ENCODE assay signal across 8 cellular contexts in the genomic region with DNA sequence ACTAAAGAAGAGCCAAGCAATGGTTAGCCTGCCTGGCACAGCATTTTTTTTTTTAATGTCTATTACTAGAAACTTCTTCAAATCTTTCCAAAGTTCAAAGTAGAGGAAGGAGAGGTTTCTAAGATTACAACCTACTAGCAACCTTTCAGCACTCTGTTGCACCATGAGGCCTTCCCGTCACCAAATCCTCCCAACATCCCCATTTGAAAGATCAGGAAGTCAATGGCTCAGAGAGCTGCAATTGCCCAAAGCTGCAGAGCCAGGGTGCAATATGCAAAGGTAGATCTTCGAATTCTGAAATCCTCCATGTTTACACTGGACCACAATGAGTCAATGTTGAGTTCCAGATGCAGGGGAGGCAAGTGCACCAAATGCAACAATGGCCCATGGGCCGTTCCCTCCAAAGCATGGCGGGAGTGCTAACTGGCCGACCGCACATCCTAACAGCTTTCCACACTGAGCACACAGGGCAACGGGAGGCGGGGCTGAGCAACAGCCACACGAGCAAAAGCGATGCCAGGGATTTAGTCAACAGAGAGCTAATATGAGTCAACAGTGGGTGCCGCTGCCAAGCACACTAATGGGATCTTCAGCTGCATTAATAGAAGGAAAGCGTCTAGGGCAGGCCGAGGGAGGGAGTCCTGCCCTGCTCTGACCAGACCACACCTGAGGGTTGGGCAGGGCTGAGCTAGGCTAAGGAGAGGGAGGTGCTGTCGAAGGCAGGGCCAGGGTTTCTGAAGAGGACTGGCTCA. TPM values are rescaled to one million over a fixed set of nuclear protein-coding genes. Genes with fewer than 3 reads are reported as not detected.
DNase-seq lines count a peak whose midpoint lies in the region; ATAC-seq, FAIRE-seq and TF ChIP-seq lines count a peak whose summit lies in the region.

No MANE protein-coding gene starts in this region.

- H2BK12ac ChIP-seq in H1 (ENCODE audit: low read depth, low read length) = peak overlapping the region; percentile 98

- H3K4me3 ChIP-seq in H1 (ENCODE audit: extremely low read depth in 1 of 4, insufficient read depth in 2 of 4, low read depth in 3 of 4, low read length in 4 of 4) = no peak overlapping the region; a peak in 2 of 8 replicates

- no peak overlapping the region for H3K14ac ChIP-seq in H1 (ENCODE audit: insufficient read length)

- H4K8ac ChIP-seq in H1 (ENCODE audit: extremely low read depth, insufficient read depth, low read length) = 0 out of 2 replicates have a peak overlapping the region, but pooled peaks have one; percentile 22

- no peaks in the 10 kb centered on the region for H3K9me3 Mint-ChIP-seq in stimulated activated naive B cell treated with anti-CD40 and anti-IgM and Interleukin-4, amounts not matched to agents 10 μg/mL and 1 μg/mL and 100 μg/mL, for 72 hours

- FAIRE-seq in H1 (lab: Jason Lieb, UNC) = no peak

- no peak overlapping the region for H3K23ac ChIP-seq in H1 (ENCODE audit: insufficient read length)

- H3K79me1 ChIP-seq in H1 (ENCODE audit: low read depth, low read length) = peaks cover 21% of the 10 kb centered on the region

- no peak for TF ChIP-seq POLR2A in H1 (IDR thresholded peaks at IDR 0.05; ENCODE audit: control extremely low read depth in 1 of 2, low read depth in 2 of 2, low read length in 2 of 2)

- no peak overlapping the region for H2BK120ac ChIP-seq in H1 (replicated peaks; ENCODE audit: low read depth, low read length)

- no peak overlapping the region for H3K4me3 Mint-ChIP-seq in stimulated activated naive B cell treated with anti-CD40 and anti-IgM and Interleukin-4, amounts not matched to agents 10 μg/mL and 1 μg/mL and 100 μg/mL, for 72 hours

- H3K4ac ChIP-seq in H1 (replicated peaks; ENCODE audit: insufficient read length, low read depth, low read length) = no peak overlapping the region

- peaks cover 24 to 42% (median 34%) of the 10 kb centered on the region in 4 experiments for H3K4me1 ChIP-seq in H1 (replicated peaks in 1 of 4; ENCODE audit: control insufficient read depth in 3 of 4, insufficient read depth in 4 of 4, low read length in 3 of 4)

- peak overlapping the region; percentile 15 to 25; a peak in 2 of 4 replicates for H3K4me2 ChIP-seq in H1 (ENCODE audit: insufficient read depth in 1 of 2, low read depth in 2 of 2, low read length in 2 of 2)

- ATAC-seq in omental fat pad (ENCODE audit: low FRiP score) = peak; percentile 89
- no peak for ATAC-seq in HG02981 (IDR thresholded peaks at IDR 0.05; ENCODE audit: unreplicated experiment)
- no peak for ATAC-seq in HG02571 (IDR thresholded peaks at IDR 0.05; ENCODE audit: unreplicated experiment)
- no peak for ATAC-seq in stimulated activated naive B cell treated with anti-CD40 and anti-IgM and Interleukin-4, amounts not matched to agents 10 μg/mL and 1 μg/mL and 100 μg/mL, for 72 hours (replicated peaks)

- peaks cover 12 to 14% of the 10 kb centered on the region in 2 donors for H3K4me1 Mint-ChIP-seq in stimulated activated naive B cell treated with anti-CD40 and anti-IgM and Interleukin-4, amounts not matched to agents 10 μg/mL and 1 μg/mL and 100 μg/mL, for 72 hours

- H3K27ac Mint-ChIP-seq in stimulated activated naive B cell treated with anti-CD40 and anti-IgM and Interleukin-4, amounts not matched to agents 10 μg/mL and 1 μg/mL and 100 μg/mL, for 72 hours = no peak overlapping the region

- peaks cover 24 to 75% of the 10 kb centered on the region in 2 experiments for H3K79me2 ChIP-seq in H1 (ENCODE audit: control insufficient read depth in 1 of 2, insufficient read depth in 2 of 2, low read length in 2 of 2)

- TF ChIP-seq RAD21 in H1 (IDR thresholded peaks at IDR 0.05 in 1 of 2, conservative IDR thresholded peaks at IDR 0.05 in 1 of 2; ENCODE audit: low read depth in 2 of 2, low read length in 2 of 2) = no peak

- H3K27ac ChIP-seq in H1 (ENCODE audit: low read depth, low read length) = no peak overlapping the region

- H3K36me3 Mint-ChIP-seq in stimulated activated naive B cell treated with anti-CD40 and anti-IgM and Interleukin-4, amounts not matched to agents 10 μg/mL and 1 μg/mL and 100 μg/mL, for 72 hours = peaks cover 2 to 5% of the 10 kb centered on the region in 2 donors

- peak overlapping the region; percentile 31 for H4K91ac ChIP-seq in H1 (replicated peaks; ENCODE audit: insufficient read length, low read length)

- no peak for TF ChIP-seq CTCF in H1 (IDR thresholded peaks at IDR 0.05; ENCODE audit: control extremely low read depth in 1 of 3, insufficient read depth in 1 of 3, low read depth in 1 of 3, low read length in 3 of 3)
- TF ChIP-seq CTCF in omental fat pad (IDR thresholded peaks at IDR 0.05) = no peak

- 0 out of 2 replicates have a peak overlapping the region, but pooled peaks have one; percentile 82 for H2BK20ac ChIP-seq in H1 (ENCODE audit: low read length)

- H3K56ac ChIP-seq in H1 (replicated peaks; ENCODE audit: insufficient read length, low read depth, low read length) = no peak overlapping the region

- TF ChIP-seq EP300 in H1 (IDR thresholded peaks at IDR 0.05; ENCODE audit: borderline replicate concordance in 1 of 2, low read depth in 2 of 2, low read length in 2 of 2) = no peak

- POLR2A ChIA-PET in H1 (lab: Charles Lee; ENCODE audit: partially characterized antibody) = interaction anchor here (0.8 to 1.3 kb wide), 3 partner anchors 12 to 19 kb away, joined by 3 read pairs; no protein-coding TSS in a partner anchor

- H3K27me3 ChIP-seq in H1 (replicated peaks in 1 of 4; ENCODE audit: control insufficient read depth in 3 of 4, extremely low read depth in 1 of 4, insufficient read depth in 3 of 4, low read length in 3 of 4) = no peaks in the 10 kb centered on the region

- peak; percentile 32 for DNase-seq in GM04504 (ENCODE audit: low read depth)
- peak; percentile 81 to 86 for DNase-seq in NCI-H524 (lab: John Stamatoyannopoulos, UW)
- no peak for DNase-seq in H1 (ENCODE audit: low read depth in 1 of 2, low spot score in 2 of 2)
- DNase-seq in omental fat pad (ENCODE audit: low spot score) = peak; percentile 47
- no peak for DNase-seq in retina
- no peak for DNase-seq in stimulated activated naive B cell treated with anti-CD40 and anti-IgM and Interleukin-4, amounts not matched to agents 10 μg/mL and 1 μg/mL and 100 μg/mL, for 72 hours

- CTCF ChIA-PET in H1 (lab: Charles Lee; ENCODE audit: partially characterized antibody) = interaction anchor here (1.0 to 5.7 kb wide), 8 partner anchors 67 to 139 kb away, joined by 3 to 96 read pairs (median 12); no protein-coding TSS in a partner anchor

- 73% methylated on average over 14 of the region's 14 CpGs; no CpG with 5 or more reads in 1 of the 2 experiments for whole genome bisulfite sequencing in H1 (ENCODE audit: extremely low coverage in 1 of 2, insufficient coverage in 1 of 2, insufficient read length in 1 of 2, insufficient replicate concordance in 2 of 2, low coverage in 1 of 2, low lambda C conversion rate in 2 of 2, missing lambda C conversion rate in 1 of 2), 2 experiments

- H2AFZ ChIP-seq in H1 (ENCODE audit: low read length) = no peak overlapping the region

- peak overlapping the region; percentile 94 for H2AK5ac ChIP-seq in H1 (ENCODE audit: low read depth, low read length)

- peak overlapping the region; percentile 88 for H2BK5ac ChIP-seq in H1 (ENCODE audit: low read depth, low read length)

- peaks cover 8 to 13% of the 10 kb centered on the region in 2 experiments for H4K20me1 ChIP-seq in H1 (replicated peaks in 1 of 2; ENCODE audit: control insufficient read depth in 1 of 2, insufficient read depth in 2 of 2, low read length in 2 of 2)

- H3K36me3 ChIP-seq in H1 (ENCODE audit: control insufficient read depth in 2 of 4, insufficient read depth in 4 of 4, low read length in 3 of 4) = no peaks in the 10 kb centered on the region

- H3K9ac ChIP-seq in H1 (replicated peaks in 1 of 4; ENCODE audit: extremely low read depth in 1 of 4, low read depth in 3 of 4, low read length in 3 of 4) = no peak overlapping the region

- H3K9me3 ChIP-seq in H1 (ENCODE audit: insufficient read depth in 2 of 2, low read depth in 1 of 2, low read length in 1 of 2) = no peaks in the 10 kb centered on the region

- H3K18ac ChIP-seq in H1 (ENCODE audit: extremely low read depth, low read length) = no peak overlapping the region

- peaks cover 60 to 66% of the 10 kb centered on the region in 2 donors for H3K27me3 Mint-ChIP-seq in stimulated activated naive B cell treated with anti-CD40 and anti-IgM and Interleukin-4, amounts not matched to agents 10 μg/mL and 1 μg/mL and 100 μg/mL, for 72 hours

- peaks cover 6% of the 10 kb centered on the region for H3K23me2 ChIP-seq in H1 (ENCODE audit: low read depth, low read length)

- peak overlapping the region; percentile 95; the same call in 1 of the 2 replicates for H2BK15ac ChIP-seq in H1 (ENCODE audit: low read length)

- no peak overlapping the region for H4K5ac ChIP-seq in H1 (ENCODE audit: insufficient read length, low read depth, low read length)

TF ChIP-seq in H1, 55 proteins besides CTCF, POLR2A, EP300 and RAD21:
- TF ChIP-seq, protein P1, sequence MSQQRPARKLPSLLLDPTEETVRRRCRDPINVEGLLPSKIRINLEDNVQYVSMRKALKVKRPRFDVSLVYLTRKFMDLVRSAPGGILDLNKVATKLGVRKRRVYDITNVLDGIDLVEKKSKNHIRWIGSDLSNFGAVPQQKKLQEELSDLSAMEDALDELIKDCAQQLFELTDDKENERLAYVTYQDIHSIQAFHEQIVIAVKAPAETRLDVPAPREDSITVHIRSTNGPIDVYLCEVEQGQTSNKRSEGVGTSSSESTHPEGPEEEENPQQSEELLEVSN (IDR thresholded peaks at IDR 0.05) = peak; percentile 53; the same call in 1 of the 2 replicates
- TF ChIP-seq, protein P2, sequence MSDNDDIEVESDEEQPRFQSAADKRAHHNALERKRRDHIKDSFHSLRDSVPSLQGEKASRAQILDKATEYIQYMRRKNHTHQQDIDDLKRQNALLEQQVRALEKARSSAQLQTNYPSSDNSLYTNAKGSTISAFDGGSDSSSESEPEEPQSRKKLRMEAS (IDR thresholded peaks at IDR 0.05) = peak; percentile 16; the same call in 1 of the 2 replicates
- TF ChIP-seq NANOG (IDR thresholded peaks at IDR 0.05; ENCODE audit: insufficient read depth, low read depth, low read length, poor library complexity, severe bottlenecking) (no peak), JUND (IDR thresholded peaks at IDR 0.05; ENCODE audit: low read length) (no peak), SP1 (IDR thresholded peaks at IDR 0.05; ENCODE audit: low read depth, low read length) (no peak)
TF ChIP-seq in H1: peak in this region for 2.

RNA-seq across cellular contexts. Expression of a gene that starts 4.8 kb away (rescaled TPM):
- 23.7 and 25.0 TPM in 2 replicates for total RNA-seq in H1 (2021; fragmentation: NEBNext Ultra II Directional; extraction: Animal tissue kit (Norgen Biotek cat#: 25700))
- polyA plus RNA-seq in H1 (2011; rRNA removed) = 7.7 and 11.9 TPM in 2 replicates
- 15.5 TPM for polyA plus RNA-seq in H1 (2011; cell fraction: cytosol; rRNA removed)
- 10.2 TPM for polyA plus RNA-seq in H1 (2011; cell fraction: nucleus; rRNA removed)
- 12.9 to 21.5 TPM (median 14.9 TPM) in 4 replicates for polyA plus RNA-seq in H1 (2012, experiment 1 of 2)
- polyA plus RNA-seq in H1 (2012, experiment 2 of 2) = 3.3 TPM
- 15.4 TPM for polyA plus RNA-seq in H1 (2013, experiment 1 of 2)
- 15.1 TPM for polyA plus RNA-seq in H1 (2013, experiment 2 of 2)
- 21.2 and 23.6 TPM in 2 replicates for polyA minus RNA-seq in H1 (2011; rRNA and poly(A)+ RNA removed)
- 14.4 TPM for polyA minus RNA-seq in H1 (2011; cell fraction: cytosol; rRNA and poly(A)+ RNA removed)
- 18.4 TPM for polyA minus RNA-seq in H1 (2011; cell fraction: nucleus; rRNA and poly(A)+ RNA removed)
- total RNA-seq in omental fat pad = 10 to 100 TPM in 3 of 4 donors, 1 to 10 TPM in 1; 6.3 to 47.7 (median 33.6) TPM

Comparison
In these comparisons a context has a peak if more than half of its experiments do, and no peak if none do; other contexts are left out.
1. DNase-seq: peak in GM04504 (single experiment), NCI-H524 (2 of 2) and omental fat pad (single experiment); none in H1 (0 of 2), retina (single experiment) and stimulated activated naive B cell treated with anti-CD40 and anti-IgM and Interleukin-4, amounts not matched to agents 10 μg/mL and 1 μg/mL and 100 μg/mL, for 72 hours (single experiment).